27 cellular contexts compared by ENCODE assay signal in genomic region chr1:70907563-70908310, GRCh38.
"Had no signal": no experiment of that assay in that cellular context is flagged by ENCODE, and none has a peak within 500 bp of the region (broad histone marks: within the 10 kb centered on the region; RNA-seq: fewer than 3 reads in every experiment).

No MANE protein-coding gene starts in this region.

- H3K4me3 Mint-ChIP-seq: activated CD4-positive, alpha-beta memory T cell treated with anti-CD3 and anti-CD28 coated beads, Interleukin-2, amount 10 ng/mL, durations not matched to agents 7 days and 5 days; activated naive CD8-positive, alpha-beta T cell treated with anti-CD3 and anti-CD28 coated beads for 36 hours; activated T-cell treated with anti-CD3 and anti-CD28 coated beads, Interleukin-2, amount 50 U/mL, for 72 hours; activated T-helper 17 cell treated with anti-CD3 and anti-CD28 coated beads, Interleukin-2, amount 50 U/mL, for 72 hours; T-cell; T-helper 17 cell had no signal

- H3K4me1 Mint-ChIP-seq: activated CD4-positive, alpha-beta memory T cell treated with anti-CD3 and anti-CD28 coated beads, Interleukin-2, amount 10 ng/mL, durations not matched to agents 7 days and 5 days; activated T-helper 17 cell treated with anti-CD3 and anti-CD28 coated beads, Interleukin-2, amount 50 U/mL, for 72 hours; T-cell; T-helper 17 cell had no signal

- H3K36me3 Mint-ChIP-seq: activated naive CD8-positive, alpha-beta T cell treated with anti-CD3 and anti-CD28 coated beads for 36 hours; T-cell had no signal

- H3K27me3 Mint-ChIP-seq: activated CD4-positive, alpha-beta memory T cell treated with anti-CD3 and anti-CD28 coated beads, Interleukin-2, amount 10 ng/mL, durations not matched to agents 7 days and 5 days; activated naive CD8-positive, alpha-beta T cell treated with anti-CD3 and anti-CD28 coated beads for 36 hours; T-cell; T-helper 17 cell had no signal

- DNase-seq: activated CD4-positive, alpha-beta memory T cell treated with anti-CD3 and anti-CD28 coated beads, Interleukin-2, amount 10 ng/mL, durations not matched to agents 7 days and 5 days; activated CD4-positive, alpha-beta T cell treated with anti-CD3 and anti-CD28 coated beads for 1 hour; activated CD4-positive, alpha-beta T cell treated with anti-CD3 and anti-CD28 coated beads for 48 hours; activated CD4-positive, CD25-positive, alpha-beta regulatory T cell; activated CD8-positive, alpha-beta memory T cell treated with anti-CD3 and anti-CD28 coated beads for 24 hours; activated effector memory CD4-positive, alpha-beta T cell treated with anti-CD3 and anti-CD28 coated beads, Interleukin-2, amount 50 U/mL, for 16 hours; activated naive CD4-positive, alpha-beta T cell; activated naive CD4-positive, alpha-beta T cell treated with anti-CD3 and anti-CD28 coated beads, Interleukin-2, amount 50 U/mL, for 16 hours; activated naive CD8-positive, alpha-beta T cell treated with anti-CD3 and anti-CD28 coated beads for 36 hours; activated T-cell treated with anti-CD3 and anti-CD28 coated beads, Interleukin-2, amount 50 U/mL, for 1 hour; activated T-cell treated with anti-CD3 and anti-CD28 coated beads, Interleukin-2, amount 50 U/mL, for 72 hours; amniotic stem cell; aorta; IMR-90; NCI-H1105; NCI-H1417 treated with DMSO at 0.1 percent for 48 hours; NCI-H187 treated with DMSO at 0.1 percent for 48 hours; NCI-H2081; NCI-H345; NCI-H524 treated with DMSO at 0.1 percent for 48 hours; NCI-H774; PC-9; SIG-M5; T-cell; T-helper 17 cell; WERI-Rb-1 had no signal

- H3K9me3 Mint-ChIP-seq: activated CD4-positive, alpha-beta memory T cell treated with anti-CD3 and anti-CD28 coated beads, Interleukin-2, amount 10 ng/mL, durations not matched to agents 7 days and 5 days had no signal

- H3K27ac Mint-ChIP-seq: activated CD4-positive, alpha-beta memory T cell treated with anti-CD3 and anti-CD28 coated beads, Interleukin-2, amount 10 ng/mL, durations not matched to agents 7 days and 5 days; activated naive CD8-positive, alpha-beta T cell treated with anti-CD3 and anti-CD28 coated beads for 36 hours; activated T-cell treated with anti-CD3 and anti-CD28 coated beads, Interleukin-2, amount 50 U/mL, for 72 hours; activated T-helper 17 cell treated with anti-CD3 and anti-CD28 coated beads, Interleukin-2, amount 50 U/mL, for 72 hours; T-cell; T-helper 17 cell had no signal
